ENCODE assay signal across 19 cellular contexts in genomic region chr4:4254666-4255065, GRCh38. TPM values are rescaled to one million over a fixed set of nuclear protein-coding genes. Genes with fewer than 3 reads are reported as not detected.
A peak's percentile ranks its signal among the peaks of the same experiment; 100 is the strongest.
DNase-seq lines count a peak whose midpoint lies in the region; ATAC-seq, FAIRE-seq and TF ChIP-seq lines count a peak whose summit lies in the region.
"Had no signal": no experiment of that assay in that cellular context is flagged by ENCODE, and none has a peak within 500 bp of the region (broad histone marks: within the 10 kb centered on the region; RNA-seq: fewer than 3 reads in every experiment).

No MANE protein-coding gene starts in this region.

- H4K20me1 ChIP-seq in HepG2 (ENCODE audit: insufficient read depth, low read length): no peaks in the 10 kb centered on the region

- peaks cover 46% of the 10 kb centered on the region for H3K4me1 ChIP-seq in HepG2 (ENCODE audit: insufficient read depth, low read length)
- H3K4me1 ChIP-seq: HAP-1 had no signal

- no peak for ATAC-seq in HepG2

- H3K4me3 Mint-ChIP-seq in MCF 10A (ENCODE audit: unreplicated experiment): no peak overlapping the region
- H3K4me3 Mint-ChIP-seq: CD4-positive, CD25-positive, alpha-beta regulatory T cell had no signal

- TF ChIP-seq CTCF in HepG2 (CRISPR knock-in tag; IDR thresholded peaks at IDR 0.05) (no peak), MCF 10A (IDR thresholded peaks at IDR 0.05; ENCODE audit: unreplicated experiment) (no peak)

- no peaks in the 10 kb centered on the region for H3K27me3 Mint-ChIP-seq in MCF 10A (ENCODE audit: insufficient read depth, unreplicated experiment)

- peak; percentile 2 for DNase-seq in G401 (ENCODE audit: low spot score)
- DNase-seq in HepG2 (ENCODE audit: low spot score): peak; percentile 34
- peak; percentile 69 for DNase-seq in putamen (ENCODE audit: low spot score)
- no peak for DNase-seq in dermis blood vessel endothelial cell
- DNase-seq in MV-4-11 (lab: John Stamatoyannopoulos, UW): no peak
- no peak for DNase-seq in MCF 10A (ENCODE audit: unreplicated experiment)
- DNase-seq: CD4-positive, CD25-positive, alpha-beta regulatory T cell; DMS53; NCI-H2107; NCI-H226; NCI-H526; NK-92 treated with Interleukin-12 subunit alpha and Interleukin-12 subunit beta, amount 100 ng/mL, for 24 hours had no signal

- H3K36me3 ChIP-seq in HepG2 (replicated peaks in 1 of 2; ENCODE audit: control insufficient read depth in 1 of 2, insufficient read depth in 2 of 2, low read length in 2 of 2): no peaks in the 10 kb centered on the region
- H3K36me3 ChIP-seq: HAP-1 had no signal

- BruUV-seq in HepG2 (replicated peaks; lab: Mats Ljungman, UMichigan): no TSS peak
- BruUV-seq in MCF 10A (replicated peaks; lab: Mats Ljungman, UMichigan): no TSS peak

- CTCF ChIA-PET in HepG2 (lab: Yijun Ruan, JAX; ENCODE audit: low intra/inter-chr PET ratio, low total read pairs) (interaction anchor here (1.1 kb wide), 1 partner anchor 80 kb away, joined by 3 read pairs; no protein-coding TSS in a partner anchor), MCF 10A (lab: Yijun Ruan, JAX) (interaction anchor here (1.1 to 1.9 kb wide), 3 partner anchors 14 to 176 kb away, joined by 4 to 5 read pairs (median 5); no protein-coding TSS in a partner anchor)

- H3K27ac ChIP-seq in cingulate gyrus (ENCODE audit: low read depth, low read length) (peak overlapping the region; percentile 91), HepG2 (ENCODE audit: extremely low read length, insufficient read depth, low read length) (no peak overlapping the region)
- H3K27ac ChIP-seq: RWPE1 had no signal

- TF ChIP-seq POLR2A in HepG2 (IDR thresholded peaks at IDR 0.05; ENCODE audit: insufficient read depth in 1 of 2, low read depth in 2 of 2, low read length in 2 of 2): no peak

- POLR2A ChIA-PET in HepG2 (lab: Yijun Ruan, JAX): no interaction called here
- POLR2A ChIA-PET in MCF 10A (lab: Yijun Ruan, JAX): no interaction called here

- H3K9me3 ChIP-seq in HepG2 (ENCODE audit: low read length): no peaks in the 10 kb centered on the region
- H3K9me3 ChIP-seq: HAP-1 had no signal

- no peak overlapping the region; the same call in 1 of the 2 replicates for H3K4me2 ChIP-seq in HepG2 (ENCODE audit: low read depth, low read length)

- H3K4me3 ChIP-seq in HepG2 (replicated peaks in 1 of 3; ENCODE audit: insufficient read depth in 1 of 3, low read depth in 2 of 3, low read length in 3 of 3): no peak overlapping the region
- H3K4me3 ChIP-seq: HAP-1 had no signal

- in situ Hi-C loops in G401 (cut with HindIII; ENCODE audit: low sequenced_read_pairs) (no loop called here), HepG2 (cut with HindIII; ENCODE audit: extremely low pct_ligation_motif_present, low pct_unique_long_range_greater_than_20kb) (loop anchor here (5.0 kb wide), 2 partner anchors 38 to 83 kb away; partner anchors contain the start of genes LYAR and ZBTB49)

- H3K27ac Mint-ChIP-seq in MCF 10A (ENCODE audit: low read depth, unreplicated experiment): no peak overlapping the region
- H3K27ac Mint-ChIP-seq: CD4-positive, CD25-positive, alpha-beta regulatory T cell had no signal

- H3K79me2 ChIP-seq in HepG2 (ENCODE audit: insufficient read depth, low read length): no peaks in the 10 kb centered on the region

- H3K4me1 Mint-ChIP-seq in MCF 10A (ENCODE audit: insufficient read depth, unreplicated experiment): no peaks in the 10 kb centered on the region

- H2AFZ ChIP-seq in HepG2 (ENCODE audit: low read length): no peak overlapping the region

- TF ChIP-seq RAD21 in HepG2 (CRISPR knock-in tag; IDR thresholded peaks at IDR 0.05): no peak

- TF ChIP-seq EP300 in HepG2 (IDR thresholded peaks at IDR 0.05; ENCODE audit: low read depth in 2 of 2, low read length in 2 of 2) (no peak), HepG2 (CRISPR knock-in tag; IDR thresholded peaks at IDR 0.05; ENCODE audit: borderline replicate concordance) (no peak)

- intact Hi-C loops in HepG2 (cut with micrococcal nuclease; ENCODE audit: unreplicated experiment): no loop called here
- intact Hi-C loops in MCF 10A (cut with micrococcal nuclease): no loop called here

- H3K27me3 ChIP-seq in HepG2 (ENCODE audit: control insufficient read depth in 1 of 2, insufficient read depth in 2 of 2, low read length in 2 of 2): no peaks in the 10 kb centered on the region

- H3K9me3 Mint-ChIP-seq in MCF 10A (ENCODE audit: unreplicated experiment): no peaks in the 10 kb centered on the region

- H3K36me3 Mint-ChIP-seq in MCF 10A (ENCODE audit: insufficient read depth, unreplicated experiment): no peaks in the 10 kb centered on the region
- H3K36me3 Mint-ChIP-seq: CD4-positive, CD25-positive, alpha-beta regulatory T cell had no signal

- H3K9ac ChIP-seq in HepG2 (ENCODE audit: insufficient read depth, low read depth, low read length): no peak overlapping the region

- FAIRE-seq in HepG2 (lab: Jason Lieb, UNC): no peak
- FAIRE-seq: G401.6, GM12891 had no signal

- WGBS in HepG2 (ENCODE audit: low lambda C conversion rate): 34% methylated on average over 5 of the region's 6 CpGs

RNA-seq across cellular contexts. Expression of gene TMEM128, which starts 6.6 kb away (rescaled TPM):
- total RNA-seq in G401 (2014; rRNA removed; shearing (Covaris generic)): 51.1 and 89.3 TPM in 2 replicates
- 17.2 and 19.4 TPM in 2 replicates for total RNA-seq in HepG2 (2016; rRNA removed; fragmentation: Illumina TruSeq; extraction: Trizol)
- 9.8 and 10.1 TPM in 2 replicates for total RNA-seq in HepG2 (2016; cell fraction: cytosol; rRNA removed; fragmentation: Illumina TruSeq; extraction: Trizol; ENCODE audit: low read depth)
- total RNA-seq in HepG2 (2016; cell fraction: insoluble cytoplasmic fraction; rRNA removed; fragmentation: Illumina TruSeq; extraction: Trizol): 16.7 and 18.6 TPM in 2 replicates
- 15.0 and 15.4 TPM in 2 replicates for total RNA-seq in HepG2 (2016; cell fraction: membrane; rRNA removed; fragmentation: Illumina TruSeq; extraction: Trizol)
- 13.7 and 15.4 TPM in 2 replicates for total RNA-seq in HepG2 (2016; cell fraction: nucleus; rRNA removed; fragmentation: Illumina TruSeq; extraction: Trizol)
- polyA plus RNA-seq in HepG2 (2011; rRNA removed): 21.4 and 27.9 TPM in 2 replicates
- polyA plus RNA-seq in HepG2 (2011; cell fraction: cytosol; rRNA removed): 18.0 and 29.0 TPM in 2 replicates
- 4.7 and 7.0 TPM in 2 replicates for polyA plus RNA-seq in HepG2 (2011; cell fraction: nucleus; rRNA removed)
- 17.8 and 20.1 TPM in 2 replicates for polyA plus RNA-seq in HepG2 (2012)
- polyA plus RNA-seq in HepG2 (2016; cell fraction: cytosol; fragmentation: Illumina TruSeq; extraction: Trizol; ENCODE audit: low read depth): 6.2 and 7.0 TPM in 2 replicates
- polyA plus RNA-seq in HepG2 (2016; cell fraction: insoluble cytoplasmic fraction; fragmentation: Illumina TruSeq; extraction: Trizol; ENCODE audit: low read depth): 18.8 and 21.9 TPM in 2 replicates
- polyA plus RNA-seq in HepG2 (2016; cell fraction: membrane; fragmentation: Illumina TruSeq; extraction: Trizol; ENCODE audit: low read depth): 13.4 and 15.1 TPM in 2 replicates
- 26.7 and 32.3 TPM in 2 replicates for polyA plus RNA-seq in HepG2 (2016; cell fraction: nucleus; fragmentation: Illumina TruSeq; extraction: Trizol; ENCODE audit: insufficient read depth, low read depth)
- 2.7 and 11.0 TPM in 2 replicates for polyA minus RNA-seq in HepG2 (2011; rRNA and poly(A)+ RNA removed; ENCODE audit: low replicate concordance)
- polyA minus RNA-seq in HepG2 (2011; cell fraction: cytosol; rRNA and poly(A)+ RNA removed): 9.2 and 9.3 TPM in 2 replicates
- 7.1 and 8.7 TPM in 2 replicates for polyA minus RNA-seq in HepG2 (2011; cell fraction: nucleus; rRNA and poly(A)+ RNA removed)
- total RNA-seq in dermis blood vessel endothelial cell: 13.1 and 15.8 TPM in 2 replicates
- total RNA-seq in MCF 10A (2022): 26.8 and 31.5 TPM in 2 replicates

RNA-seq across cellular contexts. Expression of gene OTOP1, which starts 27.9 kb away (rescaled TPM):
- total RNA-seq in G401 (2014; rRNA removed; shearing (Covaris generic)): not detected in 2 replicates
- total RNA-seq in HepG2 (2016; rRNA removed; fragmentation: Illumina TruSeq; extraction: Trizol): not detected in 2 replicates
- total RNA-seq in HepG2 (2016; cell fraction: cytosol; rRNA removed; fragmentation: Illumina TruSeq; extraction: Trizol; ENCODE audit: low read depth): not detected in 2 replicates
- not detected in 2 replicates for total RNA-seq in HepG2 (2016; cell fraction: insoluble cytoplasmic fraction; rRNA removed; fragmentation: Illumina TruSeq; extraction: Trizol)
- total RNA-seq in HepG2 (2016; cell fraction: membrane; rRNA removed; fragmentation: Illumina TruSeq; extraction: Trizol): not detected in 2 replicates
- not detected in 2 replicates for total RNA-seq in HepG2 (2016; cell fraction: nucleus; rRNA removed; fragmentation: Illumina TruSeq; extraction: Trizol)
- polyA plus RNA-seq in HepG2 (2011; rRNA removed): not detected in 2 replicates
- polyA plus RNA-seq in HepG2 (2011; cell fraction: cytosol; rRNA removed): not detected in 2 replicates
- polyA plus RNA-seq in HepG2 (2011; cell fraction: nucleus; rRNA removed): not detected in 2 replicates
- not detected in 2 replicates for polyA plus RNA-seq in HepG2 (2012)
- polyA plus RNA-seq in HepG2 (2016; cell fraction: cytosol; fragmentation: Illumina TruSeq; extraction: Trizol; ENCODE audit: low read depth): not detected in 2 replicates
- polyA plus RNA-seq in HepG2 (2016; cell fraction: insoluble cytoplasmic fraction; fragmentation: Illumina TruSeq; extraction: Trizol; ENCODE audit: low read depth): not detected in 2 replicates
- polyA plus RNA-seq in HepG2 (2016; cell fraction: membrane; fragmentation: Illumina TruSeq; extraction: Trizol; ENCODE audit: low read depth): not detected in 2 replicates
- not detected in 2 replicates for polyA plus RNA-seq in HepG2 (2016; cell fraction: nucleus; fragmentation: Illumina TruSeq; extraction: Trizol; ENCODE audit: insufficient read depth, low read depth)
- not detected in 2 replicates for polyA minus RNA-seq in HepG2 (2011; rRNA and poly(A)+ RNA removed; ENCODE audit: low replicate concordance)
- polyA minus RNA-seq in HepG2 (2011; cell fraction: cytosol; rRNA and poly(A)+ RNA removed): not detected in 2 replicates
- not detected in 2 replicates for polyA minus RNA-seq in HepG2 (2011; cell fraction: nucleus; rRNA and poly(A)+ RNA removed)
- not detected in 2 replicates for total RNA-seq in dermis blood vessel endothelial cell
- total RNA-seq in MCF 10A (2022): not detected in 2 replicates
- total RNA-seq: A673; CD4-positive, CD25-positive, alpha-beta regulatory T cell; HT1080 had no signal
- polyA plus RNA-seq: CD4-positive, CD25-positive, alpha-beta regulatory T cell had no signal

RNA-seq across cellular contexts. Expression of gene LYAR, which starts 35.3 kb away (rescaled TPM):
- 47.3 and 58.7 TPM in 2 replicates for total RNA-seq in G401 (2014; rRNA removed; shearing (Covaris generic))
- total RNA-seq in HepG2 (2016; rRNA removed; fragmentation: Illumina TruSeq; extraction: Trizol) (94.2 and 132 TPM in 2 replicates), dermis blood vessel endothelial cell (18.2 and 18.9 TPM in 2 replicates), MCF 10A (2022) (66.7 and 79.6 TPM in 2 replicates)
- 28.5 and 31.5 TPM in 2 replicates for total RNA-seq in HepG2 (2016; cell fraction: cytosol; rRNA removed; fragmentation: Illumina TruSeq; extraction: Trizol; ENCODE audit: low read depth)
- 97.0 and 128 TPM in 2 replicates for total RNA-seq in HepG2 (2016; cell fraction: insoluble cytoplasmic fraction; rRNA removed; fragmentation: Illumina TruSeq; extraction: Trizol)
- 48.0 and 54.1 TPM in 2 replicates for total RNA-seq in HepG2 (2016; cell fraction: membrane; rRNA removed; fragmentation: Illumina TruSeq; extraction: Trizol)
- total RNA-seq in HepG2 (2016; cell fraction: nucleus; rRNA removed; fragmentation: Illumina TruSeq; extraction: Trizol): 40.3 and 43.2 TPM in 2 replicates
- 6.0 and 7.8 TPM in 2 replicates for polyA plus RNA-seq in HepG2 (2011; rRNA removed)
- 3.6 and 4.9 TPM in 2 replicates for polyA plus RNA-seq in HepG2 (2011; cell fraction: cytosol; rRNA removed)
- 2.2 and 3.6 TPM in 2 replicates for polyA plus RNA-seq in HepG2 (2011; cell fraction: nucleus; rRNA removed)
- 26.2 and 31.0 TPM in 2 replicates for polyA plus RNA-seq in HepG2 (2012)
- polyA plus RNA-seq in HepG2 (2016; cell fraction: cytosol; fragmentation: Illumina TruSeq; extraction: Trizol; ENCODE audit: low read depth): 18.8 and 28.8 TPM in 2 replicates
- 142 and 150 TPM in 2 replicates for polyA plus RNA-seq in HepG2 (2016; cell fraction: insoluble cytoplasmic fraction; fragmentation: Illumina TruSeq; extraction: Trizol; ENCODE audit: low read depth)
- 30.5 and 41.3 TPM in 2 replicates for polyA plus RNA-seq in HepG2 (2016; cell fraction: membrane; fragmentation: Illumina TruSeq; extraction: Trizol; ENCODE audit: low read depth)
- 61.7 and 69.5 TPM in 2 replicates for polyA plus RNA-seq in HepG2 (2016; cell fraction: nucleus; fragmentation: Illumina TruSeq; extraction: Trizol; ENCODE audit: insufficient read depth, low read depth)
- polyA minus RNA-seq in HepG2 (2011; rRNA and poly(A)+ RNA removed; ENCODE audit: low replicate concordance): 0.76 and 3.3 TPM in 2 replicates
- polyA minus RNA-seq in HepG2 (2011; cell fraction: cytosol; rRNA and poly(A)+ RNA removed): 4.6 and 4.7 TPM in 2 replicates
- polyA minus RNA-seq in HepG2 (2011; cell fraction: nucleus; rRNA and poly(A)+ RNA removed): 8.6 and 11.2 TPM in 2 replicates

RNA-seq across cellular contexts. Expression of gene ZBTB49, which starts 35.4 kb away (rescaled TPM):
- 2.5 and 3.8 TPM in 2 replicates for total RNA-seq in G401 (2014; rRNA removed; shearing (Covaris generic))
- 3.3 and 4.6 TPM in 2 replicates for total RNA-seq in HepG2 (2016; rRNA removed; fragmentation: Illumina TruSeq; extraction: Trizol)
- total RNA-seq in HepG2 (2016; cell fraction: cytosol; rRNA removed; fragmentation: Illumina TruSeq; extraction: Trizol; ENCODE audit: low read depth): 1.4 and 1.6 TPM in 2 replicates
- 2.5 and 3.5 TPM in 2 replicates for total RNA-seq in HepG2 (2016; cell fraction: insoluble cytoplasmic fraction; rRNA removed; fragmentation: Illumina TruSeq; extraction: Trizol)
- 2.9 and 3.2 TPM in 2 replicates for total RNA-seq in HepG2 (2016; cell fraction: membrane; rRNA removed; fragmentation: Illumina TruSeq; extraction: Trizol)
- 5.5 and 8.4 TPM in 2 replicates for total RNA-seq in HepG2 (2016; cell fraction: nucleus; rRNA removed; fragmentation: Illumina TruSeq; extraction: Trizol)
- polyA plus RNA-seq in HepG2 (2011; rRNA removed): 3.7 and 4.3 TPM in 2 replicates
- polyA plus RNA-seq in HepG2 (2011; cell fraction: cytosol; rRNA removed): 1.7 and 2.0 TPM in 2 replicates
- 6.3 and 6.5 TPM in 2 replicates for polyA plus RNA-seq in HepG2 (2011; cell fraction: nucleus; rRNA removed)
- polyA plus RNA-seq in HepG2 (2012): 2.2 and 2.3 TPM in 2 replicates
- 0.35 and 0.73 TPM in 2 replicates for polyA plus RNA-seq in HepG2 (2016; cell fraction: cytosol; fragmentation: Illumina TruSeq; extraction: Trizol; ENCODE audit: low read depth)
- 2.7 and 4.4 TPM in 2 replicates for polyA plus RNA-seq in HepG2 (2016; cell fraction: insoluble cytoplasmic fraction; fragmentation: Illumina TruSeq; extraction: Trizol; ENCODE audit: low read depth)
- polyA plus RNA-seq in HepG2 (2016; cell fraction: membrane; fragmentation: Illumina TruSeq; extraction: Trizol; ENCODE audit: low read depth): 0.68 and 0.76 TPM in 2 replicates
- polyA plus RNA-seq in HepG2 (2016; cell fraction: nucleus; fragmentation: Illumina TruSeq; extraction: Trizol; ENCODE audit: insufficient read depth, low read depth): 7.6 and 8.7 TPM in 2 replicates
- polyA minus RNA-seq in HepG2 (2011; rRNA and poly(A)+ RNA removed; ENCODE audit: low replicate concordance): 5.5 and 7.9 TPM in 2 replicates
- 0.69 and 1.4 TPM in 2 replicates for polyA minus RNA-seq in HepG2 (2011; cell fraction: cytosol; rRNA and poly(A)+ RNA removed)
- polyA minus RNA-seq in HepG2 (2011; cell fraction: nucleus; rRNA and poly(A)+ RNA removed): 5.2 and 8.7 TPM in 2 replicates
- total RNA-seq in dermis blood vessel endothelial cell: 4.0 and 4.1 TPM in 2 replicates
- 5.9 and 7.6 TPM in 2 replicates for total RNA-seq in MCF 10A (2022)

Comparison
In these comparisons a context has a peak if more than half of its experiments do, and no peak if none do; other contexts are left out.
1. DNase-seq: peak in G401 (single experiment), HepG2 (single experiment) and putamen (single experiment); none in dermis blood vessel endothelial cell (single experiment), MV-4-11 (single experiment) and MCF 10A (single experiment).